1 cellular context compared by ENCODE assay signal in the genomic region with DNA sequence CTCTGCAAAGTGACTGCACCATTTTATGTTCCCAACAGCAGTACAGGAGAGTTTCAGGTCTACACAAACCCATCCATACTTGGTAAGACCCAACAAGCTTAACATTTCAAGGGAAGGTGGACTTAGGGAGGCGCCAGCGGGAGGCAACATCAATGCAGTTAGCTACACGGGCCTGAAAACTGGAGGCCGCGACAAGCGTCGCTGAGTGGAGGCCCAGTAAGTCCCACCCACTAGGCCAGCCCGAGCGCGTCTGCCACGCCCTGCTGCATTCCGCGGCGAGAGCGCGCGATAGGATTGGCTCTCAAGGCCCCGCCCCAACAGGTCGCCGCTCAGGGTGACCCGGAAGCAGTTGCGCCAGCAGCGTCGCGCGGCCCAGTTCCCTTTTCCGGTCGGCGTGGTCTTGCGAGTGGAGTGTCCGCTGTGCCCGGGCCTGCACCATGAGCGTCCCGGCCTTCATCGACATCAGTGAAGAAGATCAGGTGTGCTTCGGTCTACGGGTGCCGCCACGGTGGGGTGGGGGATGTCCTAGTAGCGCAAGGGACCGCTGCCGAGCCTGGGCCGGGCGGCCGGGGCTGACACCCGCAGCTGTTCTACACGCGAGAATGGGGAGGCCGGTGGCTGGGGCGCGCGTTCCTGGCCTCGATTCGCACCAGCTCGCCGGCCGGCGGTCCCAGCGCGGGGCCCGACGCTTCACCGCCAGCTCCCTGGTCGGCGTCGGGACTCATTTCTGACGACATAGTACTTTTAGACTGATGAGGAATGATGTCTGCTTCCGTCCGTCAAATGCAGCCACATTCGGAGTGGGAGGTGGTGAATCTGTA.
TF ChIP-seq lines count a peak whose summit lies in the region.

A gene (plus strand): TSS at position 381 of the 821 bp plus-strand sequence. CDS start 57 bp downstream, at position 438.

TF ChIP-seq in HepG2, 621 proteins besides CTCF, POLR2A, EP300 and RAD21 (continued from another document):
- TF ChIP-seq, protein P1, sequence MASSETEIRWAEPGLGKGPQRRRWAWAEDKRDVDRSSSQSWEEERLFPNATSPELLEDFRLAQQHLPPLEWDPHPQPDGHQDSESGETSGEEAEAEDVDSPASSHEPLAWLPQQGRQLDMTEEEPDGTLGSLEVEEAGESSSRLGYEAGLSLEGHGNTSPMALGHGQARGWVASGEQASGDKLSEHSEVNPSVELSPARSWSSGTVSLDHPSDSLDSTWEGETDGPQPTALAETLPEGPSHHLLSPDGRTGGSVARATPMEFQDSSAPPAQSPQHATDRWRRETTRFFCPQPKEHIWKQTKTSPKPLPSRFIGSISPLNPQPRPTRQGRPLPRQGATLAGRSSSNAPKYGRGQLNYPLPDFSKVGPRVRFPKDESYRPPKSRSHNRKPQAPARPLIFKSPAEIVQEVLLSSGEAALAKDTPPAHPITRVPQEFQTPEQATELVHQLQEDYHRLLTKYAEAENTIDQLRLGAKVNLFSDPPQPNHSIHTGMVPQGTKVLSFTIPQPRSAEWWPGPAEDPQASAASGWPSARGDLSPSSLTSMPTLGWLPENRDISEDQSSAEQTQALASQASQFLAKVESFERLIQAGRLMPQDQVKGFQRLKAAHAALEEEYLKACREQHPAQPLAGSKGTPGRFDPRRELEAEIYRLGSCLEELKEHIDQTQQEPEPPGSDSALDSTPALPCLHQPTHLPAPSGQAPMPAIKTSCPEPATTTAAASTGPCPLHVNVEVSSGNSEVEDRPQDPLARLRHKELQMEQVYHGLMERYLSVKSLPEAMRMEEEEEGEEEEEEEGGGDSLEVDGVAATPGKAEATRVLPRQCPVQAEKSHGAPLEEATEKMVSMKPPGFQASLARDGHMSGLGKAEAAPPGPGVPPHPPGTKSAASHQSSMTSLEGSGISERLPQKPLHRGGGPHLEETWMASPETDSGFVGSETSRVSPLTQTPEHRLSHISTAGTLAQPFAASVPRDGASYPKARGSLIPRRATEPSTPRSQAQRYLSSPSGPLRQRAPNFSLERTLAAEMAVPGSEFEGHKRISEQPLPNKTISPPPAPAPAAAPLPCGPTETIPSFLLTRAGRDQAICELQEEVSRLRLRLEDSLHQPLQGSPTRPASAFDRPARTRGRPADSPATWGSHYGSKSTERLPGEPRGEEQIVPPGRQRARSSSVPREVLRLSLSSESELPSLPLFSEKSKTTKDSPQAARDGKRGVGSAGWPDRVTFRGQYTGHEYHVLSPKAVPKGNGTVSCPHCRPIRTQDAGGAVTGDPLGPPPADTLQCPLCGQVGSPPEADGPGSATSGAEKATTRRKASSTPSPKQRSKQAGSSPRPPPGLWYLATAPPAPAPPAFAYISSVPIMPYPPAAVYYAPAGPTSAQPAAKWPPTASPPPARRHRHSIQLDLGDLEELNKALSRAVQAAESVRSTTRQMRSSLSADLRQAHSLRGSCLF (CRISPR knock-in tag; IDR thresholded peaks at IDR 0.05; ENCODE audit: borderline replicate concordance): no peak
- TF ChIP-seq FOXM1 (CRISPR knock-in tag; IDR thresholded peaks at IDR 0.05): no peak
- TF ChIP-seq BRD4 (CRISPR knock-in tag; IDR thresholded peaks at IDR 0.05): peak; percentile 93
- peak; percentile 92 for TF ChIP-seq ZNF138 (CRISPR knock-in tag; IDR thresholded peaks at IDR 0.05; ENCODE audit: low read depth)
